ENCODE assay signal across 23 cellular contexts in the genomic region with DNA sequence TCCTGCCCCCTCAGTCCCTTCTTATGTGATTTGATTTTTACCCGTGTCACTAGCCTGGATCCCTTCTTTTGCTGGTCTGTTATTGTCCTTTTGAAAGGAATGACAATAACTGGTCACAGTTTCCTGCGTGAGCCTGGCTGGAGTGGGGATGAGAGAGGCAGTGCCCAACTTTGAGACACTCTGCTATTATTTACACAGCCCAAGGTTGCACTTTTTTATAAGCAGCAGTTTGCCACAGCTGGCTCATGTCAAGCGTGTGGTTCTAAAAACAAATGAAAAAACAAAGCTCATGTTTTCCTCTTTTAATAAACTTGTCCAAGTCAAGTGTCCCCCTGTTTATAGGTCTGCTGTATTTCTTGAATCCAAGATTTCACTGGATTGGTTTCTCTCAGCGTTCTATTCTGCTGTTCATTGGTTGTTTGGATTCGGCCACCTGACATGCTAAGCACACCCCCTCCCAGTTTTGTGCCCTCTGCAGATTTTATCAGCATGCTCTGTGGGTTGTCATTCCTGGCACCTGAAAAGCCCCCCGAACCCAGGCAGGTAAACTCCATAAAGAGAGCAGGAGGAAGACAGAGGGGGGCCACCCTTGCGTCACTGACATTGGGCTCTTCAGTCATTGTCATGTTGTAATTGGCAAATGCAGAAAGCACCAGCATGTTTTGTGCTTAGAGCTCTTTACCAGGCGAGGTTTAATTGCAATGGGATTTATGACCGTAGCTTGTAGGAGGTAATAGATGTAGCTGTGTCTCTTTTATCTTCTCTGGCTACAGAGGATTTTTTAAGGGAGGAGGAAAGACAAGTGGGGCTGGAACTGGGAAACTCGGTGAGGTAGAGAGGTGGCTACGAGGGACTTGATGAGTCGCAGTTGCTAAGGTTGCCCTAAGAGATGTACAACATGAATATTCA.
"Had no signal": no experiment of that assay in that cellular context is flagged by ENCODE, and none has a peak within 500 bp of the region (broad histone marks: within the 10 kb centered on the region; RNA-seq: fewer than 3 reads in every experiment).

No MANE protein-coding gene starts in this region.

- H3K27me3 ChIP-seq: brain microvascular endothelial cell, colonic mucosa, tibial nerve had no signal

- H3K4me1 ChIP-seq: colonic mucosa, foreskin keratinocyte had no signal

- H3K4me3 ChIP-seq: colonic mucosa, lower lobe of right lung, skin epidermis, tibial nerve had no signal

- H3K27ac ChIP-seq: brain microvascular endothelial cell, colonic mucosa, epithelial cell of prostate, foreskin keratinocyte, skin epidermis, VCaP had no signal

- H3K36me3 ChIP-seq: brain microvascular endothelial cell, colonic mucosa, lower lobe of right lung, tibial nerve had no signal

- ATAC-seq: activated T-cell treated with anti-CD3 and anti-CD28 coated beads, Interleukin-2, amount 50 U/mL, for 4 hours; foreskin keratinocyte; left colon; lower lobe of right lung; natural killer cell treated with Interleukin-12 subunit alpha and Interleukin-12 subunit beta and Interleukin-15 and Interleukin-18, amount 100 ng/mL, for 72 hours; right cardiac atrium had no signal

- DNase-seq: activated CD4-positive, alpha-beta T cell treated with anti-CD3 and anti-CD28 coated beads, Interleukin-2, amount 50 U/mL, for 1 hour; activated CD4-positive, CD25-positive, alpha-beta regulatory T cell treated with anti-CD3 and anti-CD28 coated beads, Interleukin-2, amount 50 U/mL, for 72 hours; activated CD8-positive, alpha-beta memory T cell treated with anti-CD3 and anti-CD28 coated beads, Interleukin-2, amount 50 U/mL, for 4 hours; activated effector memory CD4-positive, alpha-beta T cell treated with anti-CD3 and anti-CD28 coated beads, Interleukin-2, amount 50 U/mL, for 16 hours; activated naive CD4-positive, alpha-beta T cell treated with anti-CD3 and anti-CD28 coated beads, Interleukin-2, amount 50 U/mL, for 16 hours; activated T-cell treated with anti-CD3 and anti-CD28 coated beads, Interleukin-2, amount 50 U/mL, for 4 hours; aorta; brain microvascular endothelial cell; central memory CD4-positive, alpha-beta T cell; colonic mucosa; endodermal cell; foreskin keratinocyte; hippocampal formation; left colon; lower lobe of right lung; occipital lobe; right cardiac atrium; T-helper 2 cell had no signal

- H3K9me3 ChIP-seq: colonic mucosa, lower lobe of right lung had no signal
